ENCODE assay signal across 2 cellular contexts in genomic region chr1:64536836-64537490, GRCh38.
TF ChIP-seq lines count a peak whose summit lies in the region.

No MANE protein-coding gene starts in this region.

TF ChIP-seq in H1, 55 proteins besides CTCF, POLR2A, EP300 and RAD21:
- TF ChIP-seq, protein P1, sequence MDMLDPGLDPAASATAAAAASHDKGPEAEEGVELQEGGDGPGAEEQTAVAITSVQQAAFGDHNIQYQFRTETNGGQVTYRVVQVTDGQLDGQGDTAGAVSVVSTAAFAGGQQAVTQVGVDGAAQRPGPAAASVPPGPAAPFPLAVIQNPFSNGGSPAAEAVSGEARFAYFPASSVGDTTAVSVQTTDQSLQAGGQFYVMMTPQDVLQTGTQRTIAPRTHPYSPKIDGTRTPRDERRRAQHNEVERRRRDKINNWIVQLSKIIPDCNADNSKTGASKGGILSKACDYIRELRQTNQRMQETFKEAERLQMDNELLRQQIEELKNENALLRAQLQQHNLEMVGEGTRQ (IDR thresholded peaks at IDR 0.05; ENCODE audit: low read length) = no peak
- TF ChIP-seq TAF1 (IDR thresholded peaks at IDR 0.05; ENCODE audit: low read depth, low read length) = no peak
- no peak for TF ChIP-seq SIN3A (conservative IDR thresholded peaks at IDR 0.05 in 1 of 2, IDR thresholded peaks at IDR 0.05 in 1 of 2; ENCODE audit: low read depth in 1 of 2, low read length in 2 of 2)
- no peak for TF ChIP-seq SIRT6 (IDR thresholded peaks at IDR 0.05; ENCODE audit: low read length)
- TF ChIP-seq KDM5A (IDR thresholded peaks at IDR 0.05; ENCODE audit: low read length) = no peak
- TF ChIP-seq TAF7 (optimal IDR thresholded peaks at IDR 0.05; ENCODE audit: borderline replicate concordance, low read depth, low read length) = no peak
- TF ChIP-seq RBBP5 (IDR thresholded peaks at IDR 0.05; ENCODE audit: borderline replicate concordance, low read depth, low read length) = no peak
- no peak for TF ChIP-seq YY1 (IDR thresholded peaks at IDR 0.05; ENCODE audit: low read depth, low read length)
- TF ChIP-seq NANOG (IDR thresholded peaks at IDR 0.05; ENCODE audit: insufficient read depth, low read depth, low read length, poor library complexity, severe bottlenecking) = no peak
- no peak for TF ChIP-seq ASH2L (IDR thresholded peaks at IDR 0.05; ENCODE audit: low read length)
- no peak for TF ChIP-seq TCF12 (IDR thresholded peaks at IDR 0.05; ENCODE audit: low read depth, low read length)
- TF ChIP-seq PHF8 (conservative IDR thresholded peaks at IDR 0.05; ENCODE audit: low read depth, low read length) = no peak
- TF ChIP-seq GABPA (IDR thresholded peaks at IDR 0.05; ENCODE audit: borderline replicate concordance, insufficient read depth, low read length) = no peak
- no peak for TF ChIP-seq TEAD4 (IDR thresholded peaks at IDR 0.05; ENCODE audit: low read depth, low read length)
- no peak for TF ChIP-seq SRF (IDR thresholded peaks at IDR 0.05; ENCODE audit: low read depth, low read length)
- TF ChIP-seq BRCA1 (IDR thresholded peaks at IDR 0.05; ENCODE audit: low read depth, low read length) = no peak
- no peak for TF ChIP-seq SIX5 (IDR thresholded peaks at IDR 0.05; ENCODE audit: low read depth, low read length)
- TF ChIP-seq RXRA (IDR thresholded peaks at IDR 0.05; ENCODE audit: insufficient read depth, low read depth, low read length) = no peak

TF ChIP-seq in neural cell, 6 proteins besides CTCF, POLR2A, EP300 and RAD21:
- TF ChIP-seq TAF1 (IDR thresholded peaks at IDR 0.05; ENCODE audit: low read depth) (no peak), REST (IDR thresholded peaks at IDR 0.05; ENCODE audit: borderline replicate concordance) (no peak), EZH2 (IDR thresholded peaks at IDR 0.05; ENCODE audit: borderline replicate concordance, insufficient read depth, low read length, poor library complexity, severe bottlenecking) (no peak), POLR2AphosphoS5 (IDR thresholded peaks at IDR 0.05) (no peak), SMC3 (conservative IDR thresholded peaks at IDR 0.05; ENCODE audit: poor library complexity) (no peak), MXI1 (conservative IDR thresholded peaks at IDR 0.05; ENCODE audit: poor library complexity, severe bottlenecking) (no peak)
